9 cellular contexts compared by ENCODE assay signal in the genomic region with DNA sequence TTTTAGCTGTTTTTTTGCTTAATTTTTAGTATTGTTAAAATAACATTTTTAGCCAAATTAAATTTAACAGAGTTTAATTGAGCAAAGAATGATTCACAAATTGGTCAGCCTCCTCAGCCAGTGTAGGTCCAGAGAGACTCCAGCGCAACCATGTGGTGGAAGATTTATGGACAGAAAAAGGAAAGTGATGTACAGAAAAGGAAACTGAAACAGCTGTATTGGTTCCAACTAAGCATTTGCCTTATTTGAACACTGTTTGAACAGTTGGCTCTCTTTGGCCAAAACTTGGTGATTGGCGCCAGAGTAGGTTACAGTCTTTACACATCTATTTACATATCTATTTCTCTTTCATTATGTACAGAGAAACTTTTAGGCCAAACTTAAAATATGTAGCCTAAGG. TPM values are rescaled to one million over a fixed set of nuclear protein-coding genes. Genes with fewer than 3 reads are reported as not detected.
DNase-seq lines count a peak whose midpoint lies in the region; ATAC-seq and TF ChIP-seq lines count a peak whose summit lies in the region.
"Had no signal": no experiment of that assay in that cellular context is flagged by ENCODE, and none has a peak within 500 bp of the region (broad histone marks: within the 10 kb centered on the region; RNA-seq: fewer than 3 reads in every experiment).

No MANE protein-coding gene starts in this region.

- H3K36me3 ChIP-seq in HEK293 (ENCODE audit: control insufficient read depth in 2 of 2, insufficient read depth in 1 of 2, low read length in 2 of 2), result no peaks in the 10 kb centered on the region

- H3K27me3 Mint-ChIP-seq in activated CD8-positive, alpha-beta T cell treated with anti-CD3 and anti-CD28 coated beads, Interleukin-2, amount 10 ng/mL, durations not matched to agents 7 days and 5 days (ENCODE audit: low read depth), result no peaks in the 10 kb centered on the region

- no peaks in the 10 kb centered on the region for H3K4me1 ChIP-seq in HEK293 (ENCODE audit: control insufficient read depth, insufficient read depth, low read length)

- no peaks in the 10 kb centered on the region for H3K9me3 ChIP-seq in HEK293 (ENCODE audit: control insufficient read depth, insufficient read depth, low read depth, low read length)

- no peak overlapping the region for H3K4me3 ChIP-seq in HEK293 (ENCODE audit: low read depth, low read length)
- peak overlapping the region; percentile 9; the same call in 1 of the 2 replicates for H3K4me3 ChIP-seq in LNCaP clone FGC (ENCODE audit: low read depth, low read length)

- H3K27ac ChIP-seq in HEK293 (ENCODE audit: extremely low read depth, low read depth, low read length), result no peak overlapping the region
- H3K27ac ChIP-seq: HL-60 had no signal

- peak; percentile 79 for ATAC-seq in activated CD8-positive, alpha-beta T cell treated with anti-CD3 and anti-CD28 coated beads, Interleukin-2, amount 10 ng/mL, durations not matched to agents 7 days and 5 days

- no peaks in the 10 kb centered on the region for H3K9me3 Mint-ChIP-seq in activated CD8-positive, alpha-beta T cell treated with anti-CD3 and anti-CD28 coated beads, Interleukin-2, amount 10 ng/mL, durations not matched to agents 7 days and 5 days (ENCODE audit: insufficient read depth)

- H3K36me3 Mint-ChIP-seq in activated CD8-positive, alpha-beta T cell treated with anti-CD3 and anti-CD28 coated beads, Interleukin-2, amount 10 ng/mL, durations not matched to agents 7 days and 5 days (ENCODE audit: low read depth), result peaks cover 6% of the 10 kb centered on the region

- POLR2A ChIA-PET in HEK293 (lab: Yijun Ruan, JAX), result no interaction called here
- POLR2A ChIA-PET in activated CD8-positive, alpha-beta T cell treated with anti-CD3 and anti-CD28 coated beads, Interleukin-2, amount 10 ng/mL, durations not matched to agents 7 days and 5 days (lab: Charles Lee), result interaction anchor here (1.2 kb wide), 1 partner anchor 19 kb away, joined by 4 read pairs; the partner anchor contains the start of gene RPS6KC1

- intact Hi-C loops in posterior vena cava (cut with DNase I), result no loop called here

- CTCF ChIA-PET in HEK293 (lab: Yijun Ruan, JAX), result interaction anchor here (0.7 to 1.2 kb wide), 2 partner anchors 9 to 404 kb away, joined by 3 to 5 read pairs; no protein-coding TSS in a partner anchor
- CTCF ChIA-PET in activated CD8-positive, alpha-beta T cell treated with anti-CD3 and anti-CD28 coated beads, Interleukin-2, amount 10 ng/mL, durations not matched to agents 7 days and 5 days (lab: Charles Lee), result interaction anchor here (0.5 to 1.5 kb wide), 11 partner anchors 10 to 613 kb away, joined by 3 to 5 read pairs (median 3); partner anchors contain the start of gene RPS6KC1

- peak overlapping the region; percentile 32 for H3K27ac Mint-ChIP-seq in activated CD8-positive, alpha-beta T cell treated with anti-CD3 and anti-CD28 coated beads, Interleukin-2, amount 10 ng/mL, durations not matched to agents 7 days and 5 days

- peak overlapping the region; percentile 46 for H3K4me3 Mint-ChIP-seq in activated CD8-positive, alpha-beta T cell treated with anti-CD3 and anti-CD28 coated beads, Interleukin-2, amount 10 ng/mL, durations not matched to agents 7 days and 5 days

- TF ChIP-seq CTCF in GM12872 (IDR thresholded peaks at IDR 0.05; ENCODE audit: insufficient read depth, low read depth, low read length), result peak; percentile 21; the same call in 1 of the 3 replicates
- TF ChIP-seq CTCF in HEK293 (tag by site-specific recombination; IDR thresholded peaks at IDR 0.05), result no peak
- TF ChIP-seq CTCF in LNCaP clone FGC (IDR thresholded peaks at IDR 0.05; ENCODE audit: control insufficient read depth, extremely low read depth, insufficient read depth), result peak; percentile 69

- DNase-seq in A172 (ENCODE audit: low spot score) (peak; percentile 86), LNCaP clone FGC (ENCODE audit: low read depth) (peak; percentile 96), medulla oblongata (ENCODE audit: extremely low spot score) (peak; percentile 55), DMS79 (lab: John Stamatoyannopoulos, UW) (no peak), posterior vena cava (ENCODE audit: low spot score) (no peak)
- peak; percentile 59 for DNase-seq in activated CD8-positive, alpha-beta T cell treated with anti-CD3 and anti-CD28 coated beads, Interleukin-2, amount 10 ng/mL, durations not matched to agents 7 days and 5 days

- H3K4me1 Mint-ChIP-seq in activated CD8-positive, alpha-beta T cell treated with anti-CD3 and anti-CD28 coated beads, Interleukin-2, amount 10 ng/mL, durations not matched to agents 7 days and 5 days (ENCODE audit: low read depth), result peaks cover 34% of the 10 kb centered on the region

TF ChIP-seq in HEK293, 187 proteins besides CTCF, POLR2A, EP300 and RAD21:
- TF ChIP-seq ZNF488 (tag by site-specific recombination; IDR thresholded peaks at IDR 0.05) (no peak), HIC1 (tag by site-specific recombination; IDR thresholded peaks at IDR 0.05) (no peak), ZNF654 (tag by site-specific recombination; IDR thresholded peaks at IDR 0.05; ENCODE audit: low read depth) (peak; percentile 46), ZNF510 (tag by site-specific recombination; IDR thresholded peaks at IDR 0.05; ENCODE audit: insufficient replicate concordance) (no peak), ZFHX2 (tag by site-specific recombination; conservative IDR thresholded peaks at IDR 0.05) (no peak), ZNF600 (tag by site-specific recombination; IDR thresholded peaks at IDR 0.05) (0 out of 2 replicates have a peak, but pooled peaks have one; percentile 18), ZNF133 (tag by site-specific recombination; IDR thresholded peaks at IDR 0.05) (no peak), ZNF214 (tag by site-specific recombination; IDR thresholded peaks at IDR 0.05; ENCODE audit: borderline replicate concordance) (no peak), ZNF747 (tag by site-specific recombination; IDR thresholded peaks at IDR 0.05) (no peak), ZNF658 (tag by site-specific recombination; IDR thresholded peaks at IDR 0.05) (no peak), ZNF140 (tag by site-specific recombination; IDR thresholded peaks at IDR 0.05) (no peak)
- TF ChIP-seq, protein P1, sequence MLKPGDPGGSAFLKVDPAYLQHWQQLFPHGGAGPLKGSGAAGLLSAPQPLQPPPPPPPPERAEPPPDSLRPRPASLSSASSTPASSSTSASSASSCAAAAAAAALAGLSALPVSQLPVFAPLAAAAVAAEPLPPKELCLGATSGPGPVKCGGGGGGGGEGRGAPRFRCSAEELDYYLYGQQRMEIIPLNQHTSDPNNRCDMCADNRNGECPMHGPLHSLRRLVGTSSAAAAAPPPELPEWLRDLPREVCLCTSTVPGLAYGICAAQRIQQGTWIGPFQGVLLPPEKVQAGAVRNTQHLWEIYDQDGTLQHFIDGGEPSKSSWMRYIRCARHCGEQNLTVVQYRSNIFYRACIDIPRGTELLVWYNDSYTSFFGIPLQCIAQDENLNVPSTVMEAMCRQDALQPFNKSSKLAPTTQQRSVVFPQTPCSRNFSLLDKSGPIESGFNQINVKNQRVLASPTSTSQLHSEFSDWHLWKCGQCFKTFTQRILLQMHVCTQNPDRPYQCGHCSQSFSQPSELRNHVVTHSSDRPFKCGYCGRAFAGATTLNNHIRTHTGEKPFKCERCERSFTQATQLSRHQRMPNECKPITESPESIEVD (tag by site-specific recombination; IDR thresholded peaks at IDR 0.05), result 0 out of 2 replicates have a peak, but pooled peaks have one; percentile 25

RNA-seq across cellular contexts. Expression of gene RPS6KC1, which starts 19.4 kb away (rescaled TPM):
- 31.3 and 32.7 TPM in 2 replicates for total RNA-seq in A172 (2014; rRNA removed; shearing (Covaris generic))
- total RNA-seq in activated CD8-positive, alpha-beta T cell treated with anti-CD3 and anti-CD28 coated beads, Interleukin-2, amount 10 ng/mL, durations not matched to agents 7 days and 5 days, result 10 to 100 TPM; 11.8 to 12.5 TPM
- total RNA-seq in posterior vena cava, result 10 to 100 TPM; 20.2 to 23.5 TPM

RNA-seq across cellular contexts. Expression of gene ANGEL2, which starts 54.7 kb away (rescaled TPM):
- total RNA-seq in A172 (2014; rRNA removed; shearing (Covaris generic)), result 71.1 and 83.0 TPM in 2 replicates
- 10 to 100 TPM; 39.6 to 41.5 TPM for total RNA-seq in activated CD8-positive, alpha-beta T cell treated with anti-CD3 and anti-CD28 coated beads, Interleukin-2, amount 10 ng/mL, durations not matched to agents 7 days and 5 days
- 10 to 100 TPM; 29.7 to 31.1 TPM for total RNA-seq in posterior vena cava

Comparison
In these comparisons a context has a peak if more than half of its experiments do, and no peak if none do; other contexts are left out.
1. DNase-seq: peak in A172 (single experiment), LNCaP clone FGC (single experiment), activated CD8-positive, alpha-beta T cell treated with anti-CD3 and anti-CD28 coated beads, Interleukin-2, amount 10 ng/mL, durations not matched to agents 7 days and 5 days (single experiment) and medulla oblongata (single experiment); none in DMS79 (single experiment) and posterior vena cava (single experiment).